11 cellular contexts compared by ENCODE assay signal in the genomic region with DNA sequence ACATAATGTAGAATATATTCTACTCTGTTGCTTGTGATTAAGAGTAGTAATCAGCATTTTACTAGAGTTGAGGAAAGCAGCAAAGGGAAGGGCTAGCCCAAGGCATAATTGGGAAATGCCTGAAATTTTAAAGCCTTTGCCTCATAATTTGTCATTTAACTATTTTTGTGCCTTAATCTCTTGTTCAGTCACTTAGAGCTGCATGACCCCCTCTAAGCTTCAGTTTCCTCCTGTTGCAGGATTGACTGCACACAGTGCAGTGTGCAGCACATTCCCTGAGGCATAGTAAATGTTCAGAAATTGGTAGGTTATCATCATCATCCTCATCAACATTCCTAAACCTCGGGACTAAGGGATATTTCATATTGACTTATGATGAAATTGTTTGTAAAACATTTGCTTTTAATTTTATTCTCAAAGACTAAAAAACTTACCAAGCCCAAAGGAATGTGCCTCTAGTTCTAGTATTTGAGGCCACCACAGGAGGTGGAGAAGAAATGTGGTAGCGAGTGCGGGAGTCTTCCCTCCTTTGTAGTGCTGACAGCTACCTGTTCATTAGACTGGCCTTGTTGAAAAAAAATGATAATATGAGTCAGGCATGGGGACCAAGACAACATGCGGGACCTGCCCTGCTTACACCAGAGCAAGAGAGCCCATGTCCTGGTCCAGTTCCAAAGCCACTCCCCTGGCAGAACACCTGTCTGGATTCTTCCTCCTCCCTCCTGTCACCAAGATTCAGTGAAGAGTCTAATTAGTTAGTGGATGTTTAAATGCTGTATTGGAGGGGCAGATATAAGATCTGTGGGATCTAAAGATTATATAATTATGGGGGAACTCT. TPM values are rescaled to one million over a fixed set of nuclear protein-coding genes. Genes with fewer than 3 reads are reported as not detected.
DNase-seq lines count a peak whose midpoint lies in the region; ATAC-seq, FAIRE-seq and TF ChIP-seq lines count a peak whose summit lies in the region.
"Had no signal": no experiment of that assay in that cellular context is flagged by ENCODE, and none has a peak within 500 bp of the region (broad histone marks: within the 10 kb centered on the region; RNA-seq: fewer than 3 reads in every experiment).

No MANE protein-coding gene starts in this region.

- H3K4me3 Mint-ChIP-seq in natural killer cell treated with Interleukin-12 subunit alpha and Interleukin-12 subunit beta and Interleukin-15 and Interleukin-18, amount 100 ng/mL, for 72 hours, result no peak overlapping the region
- H3K4me3 Mint-ChIP-seq: naive thymus-derived CD4-positive, alpha-beta T cell had no signal

- dilution Hi-C loops in endothelial cell of umbilical vein (cut with MboI; ENCODE audit: extremely low pct_ligation_motif_present, low sequenced_read_pairs), result no loop called here

- H3K9me3 ChIP-seq in endothelial cell of umbilical vein (replicated peaks; ENCODE audit: control insufficient read depth, insufficient read depth, low read length), result no peaks in the 10 kb centered on the region
- no peaks in the 10 kb centered on the region for H3K9me3 ChIP-seq in neutrophil

- CTCF ChIA-PET in endothelial cell of umbilical vein (lab: Charles Lee), result interaction anchor here (0.7 to 1.8 kb wide), 11 partner anchors 8 to 410 kb away, joined by 3 to 9 read pairs (median 5); no protein-coding TSS in a partner anchor

- H3K4me1 Mint-ChIP-seq in natural killer cell treated with Interleukin-12 subunit alpha and Interleukin-12 subunit beta and Interleukin-15 and Interleukin-18, amount 100 ng/mL, for 72 hours (ENCODE audit: low read depth in 2 of 2), result peaks cover 0 to 8% of the 10 kb centered on the region in 2 donors

- DNase-seq in GM03348 (ENCODE audit: low spot score) (peak; percentile 56), NB4 (ENCODE audit: low read depth) (peak; percentile 66), endothelial cell of umbilical vein (ENCODE audit: low read depth, low spot score) (no peak), OCI-M2 (lab: John Stamatoyannopoulos, UW; ENCODE audit: unreplicated experiment) (no peak), NCI-H146 treated with DMSO at 0.1 percent for 48 hours (lab: John Stamatoyannopoulos, UW; ENCODE audit: unreplicated experiment) (no peak)
- DNase-seq in activated naive CD4-positive, alpha-beta T cell treated with anti-CD3 and anti-CD28 coated beads, Interleukin-2, amount 50 U/mL, for 72 hours (ENCODE audit: low spot score in 2 of 2), result no peak
- no peak for DNase-seq in natural killer cell treated with Interleukin-12 subunit alpha and Interleukin-12 subunit beta and Interleukin-15 and Interleukin-18, amount 100 ng/mL, for 72 hours (ENCODE audit: low spot score)
- DNase-seq: activated naive CD4-positive, alpha-beta T cell treated with anti-CD3 and anti-CD28 coated beads, Interleukin-2, amount 50 U/mL, for 16 hours; naive thymus-derived CD4-positive, alpha-beta T cell; WERI-Rb-1 had no signal

- TF ChIP-seq POLR2A in NB4 (IDR thresholded peaks at IDR 0.05; ENCODE audit: extremely low read depth, insufficient read length) (no peak), endothelial cell of umbilical vein (IDR thresholded peaks at IDR 0.05; ENCODE audit: low read depth, low read length) (no peak)

- H3K4me3 ChIP-seq in NB4 (ENCODE audit: low read depth, low read length), result peak overlapping the region; percentile 45
- no peak overlapping the region for H3K4me3 ChIP-seq in endothelial cell of umbilical vein (replicated peaks in 1 of 3; ENCODE audit: insufficient read depth in 1 of 3, low read depth in 1 of 3, low read length in 3 of 3)
- H3K4me3 ChIP-seq in neutrophil (ENCODE audit: low read depth in 1 of 2, low read length in 1 of 2), result peak overlapping the region in 1 of 2 experiments; percentile 15

- H3K4me1 ChIP-seq in endothelial cell of umbilical vein (ENCODE audit: control insufficient read depth, extremely low read depth, insufficient read depth, low read length), result peaks cover 12% of the 10 kb centered on the region
- H3K4me1 ChIP-seq in neutrophil (ENCODE audit: control insufficient read depth in 1 of 2, insufficient read depth in 1 of 2, low read depth in 1 of 2, low read length in 1 of 2), result peaks cover 42 to 46% of the 10 kb centered on the region in 2 experiments

- H3K36me3 ChIP-seq in endothelial cell of umbilical vein (ENCODE audit: control insufficient read depth in 2 of 2, extremely low read depth in 1 of 2, insufficient read depth in 2 of 2, low read length in 2 of 2), result no peaks in the 10 kb centered on the region
- no peaks in the 10 kb centered on the region for H3K36me3 ChIP-seq in neutrophil
- H3K36me3 ChIP-seq: WERI-Rb-1 had no signal

- no peak overlapping the region for H2AFZ ChIP-seq in endothelial cell of umbilical vein (ENCODE audit: low read depth, low read length)

- peaks cover 28 to 46% of the 10 kb centered on the region in 2 experiments for H3K27me3 ChIP-seq in endothelial cell of umbilical vein (ENCODE audit: control insufficient read depth in 2 of 2, insufficient read depth in 2 of 2, low read length in 2 of 2)
- H3K27me3 ChIP-seq in neutrophil, result no peaks in the 10 kb centered on the region

- no peak overlapping the region for H3K9ac ChIP-seq in endothelial cell of umbilical vein (replicated peaks; ENCODE audit: extremely low read depth, insufficient read depth, low read length)

- H4K20me1 ChIP-seq in endothelial cell of umbilical vein (replicated peaks; ENCODE audit: control insufficient read depth, extremely low read depth, insufficient read depth, low read length), result no peaks in the 10 kb centered on the region

- POLR2A ChIA-PET in endothelial cell of umbilical vein (lab: Charles Lee), result interaction anchor here (1.1 kb wide), 1 partner anchor 14 kb away, joined by 3 read pairs; no protein-coding TSS in a partner anchor

- intact Hi-C loops in endothelial cell of umbilical vein (cut with micrococcal nuclease), result loop anchor here (2.0 kb wide), 3 partner anchors 25 to 213 kb away; no protein-coding TSS in a partner anchor

- ATAC-seq in activated naive CD4-positive, alpha-beta T cell treated with anti-CD3 and anti-CD28 coated beads, Interleukin-2, amount 50 U/mL, for 72 hours, result no peak
- no peak for ATAC-seq in natural killer cell treated with Interleukin-12 subunit alpha and Interleukin-12 subunit beta and Interleukin-15 and Interleukin-18, amount 100 ng/mL, for 72 hours

- peak overlapping the region; percentile 39 for H3K4me2 ChIP-seq in endothelial cell of umbilical vein (ENCODE audit: insufficient read depth, low read length)

- no peaks in the 10 kb centered on the region for H3K9me3 Mint-ChIP-seq in activated naive CD4-positive, alpha-beta T cell treated with anti-CD3 and anti-CD28 coated beads, Interleukin-2, amount 50 U/mL, for 72 hours
- H3K9me3 Mint-ChIP-seq in natural killer cell treated with Interleukin-12 subunit alpha and Interleukin-12 subunit beta and Interleukin-15 and Interleukin-18, amount 100 ng/mL, for 72 hours, result no peaks in the 10 kb centered on the region
- H3K9me3 Mint-ChIP-seq: naive thymus-derived CD4-positive, alpha-beta T cell had no signal

- FAIRE-seq in endothelial cell of umbilical vein (lab: Jason Lieb, UNC), result no peak

- H3K27ac ChIP-seq in endothelial cell of umbilical vein (ENCODE audit: insufficient read depth, low read depth, low read length) (no peak overlapping the region), neutrophil (peak overlapping the region; percentile 70)
- H3K27ac ChIP-seq: WERI-Rb-1 had no signal

- peaks cover 9 to 16% of the 10 kb centered on the region in 2 donors for H3K27me3 Mint-ChIP-seq in natural killer cell treated with Interleukin-12 subunit alpha and Interleukin-12 subunit beta and Interleukin-15 and Interleukin-18, amount 100 ng/mL, for 72 hours

- H3K27ac Mint-ChIP-seq in activated naive CD4-positive, alpha-beta T cell treated with anti-CD3 and anti-CD28 coated beads, Interleukin-2, amount 50 U/mL, for 72 hours, result no peak overlapping the region
- H3K27ac Mint-ChIP-seq in natural killer cell treated with Interleukin-12 subunit alpha and Interleukin-12 subunit beta and Interleukin-15 and Interleukin-18, amount 100 ng/mL, for 72 hours, result no peak overlapping the region
- H3K27ac Mint-ChIP-seq: naive thymus-derived CD4-positive, alpha-beta T cell had no signal

- no peaks in the 10 kb centered on the region for H3K79me2 ChIP-seq in endothelial cell of umbilical vein (ENCODE audit: control insufficient read depth, insufficient read depth, low read length)

- no peaks in the 10 kb centered on the region for H3K9me1 ChIP-seq in endothelial cell of umbilical vein (replicated peaks; ENCODE audit: control insufficient read depth, extremely low read depth, insufficient read depth, low read length)

- no TSS peak for BruUV-seq in endothelial cell of umbilical vein (replicated peaks; lab: Mats Ljungman, UMichigan)

- TF ChIP-seq CTCF in NB4 (IDR thresholded peaks at IDR 0.05; ENCODE audit: low read depth, low read length) (no peak), endothelial cell of umbilical vein (IDR thresholded peaks at IDR 0.05; ENCODE audit: extremely low read depth in 1 of 2, insufficient read depth in 1 of 2, low read depth in 1 of 2, low read length in 2 of 2) (no peak), neutrophil (IDR thresholded peaks at IDR 0.05) (no peak)

- H3K36me3 Mint-ChIP-seq in activated naive CD4-positive, alpha-beta T cell treated with anti-CD3 and anti-CD28 coated beads, Interleukin-2, amount 50 U/mL, for 72 hours, result no peaks in the 10 kb centered on the region
- H3K36me3 Mint-ChIP-seq in natural killer cell treated with Interleukin-12 subunit alpha and Interleukin-12 subunit beta and Interleukin-15 and Interleukin-18, amount 100 ng/mL, for 72 hours, result no peaks in the 10 kb centered on the region
- H3K36me3 Mint-ChIP-seq: naive thymus-derived CD4-positive, alpha-beta T cell had no signal

TF ChIP-seq in endothelial cell of umbilical vein, 7 proteins besides CTCF, POLR2A, EP300 and RAD21 (continues in another document):
- TF ChIP-seq GATA2 (IDR thresholded peaks at IDR 0.05; ENCODE audit: insufficient read depth, insufficient read length, low read depth, low read length) (no peak), MYC (IDR thresholded peaks at IDR 0.05; ENCODE audit: low read depth, low read length) (no peak), EZH2 (IDR thresholded peaks at IDR 0.05; ENCODE audit: borderline replicate concordance, low read depth, low read length, severe bottlenecking) (no peak)

RNA-seq across cellular contexts. Expression of a gene that starts 14.9 kb away (rescaled TPM):
- total RNA-seq in endothelial cell of umbilical vein, result 1.2 and 2.4 TPM in 2 replicates
- polyA plus RNA-seq in endothelial cell of umbilical vein, result 0.14 and 0.26 TPM in 2 replicates
- polyA plus RNA-seq in endothelial cell of umbilical vein (2011; cell fraction: cytosol; rRNA removed), result 0.25 and 0.31 TPM in 2 replicates
- 0.95 and 1.5 TPM in 2 replicates for polyA plus RNA-seq in endothelial cell of umbilical vein (2011; cell fraction: nucleus; rRNA removed)
- 2.0 and 3.1 TPM in 2 replicates for polyA plus RNA-seq in endothelial cell of umbilical vein (2012)
- 0.15 and 0.53 TPM in 2 replicates for polyA minus RNA-seq in endothelial cell of umbilical vein
- 40.9 TPM for polyA minus RNA-seq in endothelial cell of umbilical vein (2011; cell fraction: cytosol; rRNA and poly(A)+ RNA removed)
- polyA minus RNA-seq in endothelial cell of umbilical vein (2011; cell fraction: nucleus; rRNA and poly(A)+ RNA removed), result 1.0 and 1.7 TPM in 2 replicates
- 1 to 10 TPM in 1 of 2 donors, under 1 TPM in 1; 0.41 to 1.8 TPM for total RNA-seq in activated naive CD4-positive, alpha-beta T cell treated with anti-CD3 and anti-CD28 coated beads, Interleukin-2, amount 50 U/mL, for 72 hours
- 1 to 10 TPM; 1.5 to 8.6 TPM for total RNA-seq in natural killer cell treated with Interleukin-12 subunit alpha and Interleukin-12 subunit beta and Interleukin-15 and Interleukin-18, amount 100 ng/mL, for 72 hours

Comparison
In these comparisons a context has a peak if more than half of its experiments do, and no peak if none do; other contexts are left out.
1. DNase-seq: peak in GM03348 (single experiment) and NB4 (single experiment); none in endothelial cell of umbilical vein (single experiment), OCI-M2 (single experiment), NCI-H146 treated with DMSO at 0.1 percent for 48 hours (single experiment), activated naive CD4-positive, alpha-beta T cell treated with anti-CD3 and anti-CD28 coated beads, Interleukin-2, amount 50 U/mL, for 72 hours (0 of 2) and natural killer cell treated with Interleukin-12 subunit alpha and Interleukin-12 subunit beta and Interleukin-15 and Interleukin-18, amount 100 ng/mL, for 72 hours (single experiment).